Comparison of ENCODE assay signal across 8 cellular contexts in genomic region chr6:4018194-4019111, GRCh38.
A peak's percentile ranks its signal among the peaks of the same experiment; 100 is the strongest.
DNase-seq lines count a peak whose midpoint lies in the region; ATAC-seq lines count a peak whose summit lies in the region.

No MANE protein-coding gene starts in this region.

- CTCF ChIA-PET in activated CD4-positive, alpha-beta T cell treated with anti-CD3 and anti-CD28 coated beads, Interleukin-2, amount 10 ng/mL, durations not matched to agents 7 days and 5 days (lab: Charles Lee), result interaction anchor here (0.7 to 1.6 kb wide), 4 partner anchors 37 to 170 kb away, joined by 3 to 4 read pairs (median 4); partner anchors contain the start of gene FAM50B

- peak; percentile 99 for DNase-seq in CD1c-positive myeloid dendritic cell (ENCODE audit: extremely low spot score)
- peak; percentile 96 for DNase-seq in NCI-H526 treated with DMSO at 0.1 percent for 48 hours (lab: John Stamatoyannopoulos, UW)
- DNase-seq in activated CD4-positive, alpha-beta T cell treated with anti-CD3 and anti-CD28 coated beads, Interleukin-2, amount 10 ng/mL, durations not matched to agents 7 days and 5 days, result peak; percentile 96
- peak; percentile 92 for DNase-seq in dedifferentiated amniotic fluid mesenchymal stem cell (ENCODE audit: extremely low spot score)
- peak; percentile 95 for DNase-seq in left lobe of liver (ENCODE audit: low spot score)
- DNase-seq in stimulated activated CD4-positive, alpha-beta T cell treated with anti-CD3 and anti-CD28 coated beads, Interleukin-2, amount 100 ng/mL, for 24 hours, result peak; percentile 97 to 98

- ATAC-seq in GM19372 (IDR thresholded peaks at IDR 0.05; ENCODE audit: low read depth, unreplicated experiment) (peak; percentile 60), HG03521 (IDR thresholded peaks at IDR 0.05; ENCODE audit: unreplicated experiment) (peak; percentile 62), left lobe of liver (peak; percentile 84)

- H3K4me3 Mint-ChIP-seq in activated CD4-positive, alpha-beta T cell treated with anti-CD3 and anti-CD28 coated beads, Interleukin-2, amount 10 ng/mL, durations not matched to agents 7 days and 5 days, result peak overlapping the region; percentile 82

- peak overlapping the region; percentile 95 for H3K27ac Mint-ChIP-seq in activated CD4-positive, alpha-beta T cell treated with anti-CD3 and anti-CD28 coated beads, Interleukin-2, amount 10 ng/mL, durations not matched to agents 7 days and 5 days

- H3K36me3 Mint-ChIP-seq in activated CD4-positive, alpha-beta T cell treated with anti-CD3 and anti-CD28 coated beads, Interleukin-2, amount 10 ng/mL, durations not matched to agents 7 days and 5 days (ENCODE audit: low read depth), result peaks cover 37% of the 10 kb centered on the region

- POLR2A ChIA-PET in activated CD4-positive, alpha-beta T cell treated with anti-CD3 and anti-CD28 coated beads, Interleukin-2, amount 10 ng/mL, durations not matched to agents 7 days and 5 days (lab: Charles Lee), result no interaction called here

- no peaks in the 10 kb centered on the region for H3K27me3 Mint-ChIP-seq in activated CD4-positive, alpha-beta T cell treated with anti-CD3 and anti-CD28 coated beads, Interleukin-2, amount 10 ng/mL, durations not matched to agents 7 days and 5 days

- peaks cover under 1% of the 10 kb centered on the region for H3K9me3 Mint-ChIP-seq in activated CD4-positive, alpha-beta T cell treated with anti-CD3 and anti-CD28 coated beads, Interleukin-2, amount 10 ng/mL, durations not matched to agents 7 days and 5 days

- H3K4me1 Mint-ChIP-seq in activated CD4-positive, alpha-beta T cell treated with anti-CD3 and anti-CD28 coated beads, Interleukin-2, amount 10 ng/mL, durations not matched to agents 7 days and 5 days, result peaks cover 62% of the 10 kb centered on the region

Comparison
In these comparisons a context has a peak if more than half of its experiments do, and no peak if none do; other contexts are left out.
1. Peak in every context shown above with its lines: DNase-seq and ATAC-seq.